ENCODE assay signal across 8 cellular contexts in the genomic region with DNA sequence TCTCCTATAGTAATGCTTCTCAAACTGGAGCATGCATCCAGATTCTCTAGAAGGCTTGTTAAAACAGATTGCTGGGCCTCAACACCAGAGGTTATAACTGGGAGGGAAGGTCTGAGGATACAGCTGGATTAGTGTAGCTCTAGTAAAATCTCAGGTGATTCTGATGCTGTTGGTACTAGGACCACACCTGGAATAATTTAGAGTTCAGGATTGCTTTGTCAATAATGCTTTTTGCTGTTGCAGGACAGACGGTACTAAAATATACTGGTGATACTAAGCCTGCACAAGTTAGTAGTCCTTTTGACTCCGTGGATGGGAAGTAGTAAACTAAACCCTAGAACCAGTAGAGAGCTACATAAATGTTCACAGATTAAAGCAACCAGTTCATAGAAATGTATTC.
DNase-seq lines count a peak whose midpoint lies in the region; ATAC-seq, FAIRE-seq and TF ChIP-seq lines count a peak whose summit lies in the region.

No MANE protein-coding gene starts in this region.

- H3K36me3 ChIP-seq in MM.1S (replicated peaks; ENCODE audit: insufficient read depth, low read length) (no peaks in the 10 kb centered on the region), astrocyte (ENCODE audit: insufficient read depth, low read length) (no peaks in the 10 kb centered on the region), urinary bladder (ENCODE audit: insufficient read depth) (no peaks in the 10 kb centered on the region)

- FAIRE-seq in astrocyte (lab: Jason Lieb, UNC), result peak; percentile 43

- H3K9me3 Mint-ChIP-seq in astrocyte (ENCODE audit: unreplicated experiment), result no peaks in the 10 kb centered on the region

- WGBS in urinary bladder, result 29% methylated on average over 2 of the region's 2 CpGs

- peak overlapping the region; percentile 83 for H3K4me2 ChIP-seq in MM.1S (ENCODE audit: low read depth, low read length)
- H3K4me2 ChIP-seq in astrocyte (ENCODE audit: low read length), result peak overlapping the region; percentile 93

- H3K9ac ChIP-seq in MM.1S (ENCODE audit: low read length), result peak overlapping the region; percentile 95
- H3K9ac ChIP-seq in astrocyte (ENCODE audit: low read length), result peak overlapping the region; percentile 95

- H3K4me3 Mint-ChIP-seq in astrocyte (ENCODE audit: unreplicated experiment), result peak overlapping the region; percentile 90

- H3K79me2 ChIP-seq in MM.1S (ENCODE audit: low read length) (no peaks in the 10 kb centered on the region), astrocyte (ENCODE audit: insufficient read depth, low read length) (no peaks in the 10 kb centered on the region)

- H3K4me1 Mint-ChIP-seq in astrocyte (ENCODE audit: low read depth, unreplicated experiment), result peaks cover 15% of the 10 kb centered on the region

- H3K27me3 ChIP-seq in MM.1S (replicated peaks; ENCODE audit: insufficient read depth, low read length), result no peaks in the 10 kb centered on the region
- H3K27me3 ChIP-seq in astrocyte (ENCODE audit: insufficient read depth, low read length), result no peaks in the 10 kb centered on the region

- no peaks in the 10 kb centered on the region for H4K20me1 ChIP-seq in MM.1S (ENCODE audit: insufficient read depth, low read length)
- no peaks in the 10 kb centered on the region for H4K20me1 ChIP-seq in astrocyte (ENCODE audit: insufficient read depth, low read length)

- H3K27ac ChIP-seq in MM.1S (ENCODE audit: low read length), result peak overlapping the region; percentile 100
- peak overlapping the region; percentile 99 for H3K27ac ChIP-seq in astrocyte (ENCODE audit: low read depth, low read length)
- H3K27ac ChIP-seq in urinary bladder (ENCODE audit: low read depth), result peak overlapping the region; percentile 99

- no peaks in the 10 kb centered on the region for H3K9me2 ChIP-seq in MM.1S (replicated peaks; ENCODE audit: insufficient read depth, low read length)

- no peak for ATAC-seq in GM19463 (IDR thresholded peaks at IDR 0.05; ENCODE audit: unreplicated experiment)
- ATAC-seq in HG02870 (IDR thresholded peaks at IDR 0.05; ENCODE audit: unreplicated experiment), result no peak

- H3K27me3 Mint-ChIP-seq in astrocyte (ENCODE audit: low read depth, unreplicated experiment), result no peaks in the 10 kb centered on the region

- peaks cover 24% of the 10 kb centered on the region for H3F3A ChIP-seq in MM.1S (ENCODE audit: insufficient read depth, low read length)

- H3K36me3 Mint-ChIP-seq in astrocyte (ENCODE audit: low read depth, unreplicated experiment), result no peaks in the 10 kb centered on the region

- peak overlapping the region; percentile 99 for H3K27ac Mint-ChIP-seq in astrocyte (ENCODE audit: unreplicated experiment)

- H3K4me3 ChIP-seq in MM.1S (ENCODE audit: low read length) (peak overlapping the region; percentile 74), astrocyte (ENCODE audit: insufficient read depth, low read depth, low read length) (no peak overlapping the region), urinary bladder (ENCODE audit: low read depth, low read length) (no peak overlapping the region)

- DNase-seq in COR-L47 (lab: John Stamatoyannopoulos, UW) (peak; percentile 16), MM.1S (peak; percentile 17), astrocyte (ENCODE audit: low read depth) (no peak), medulla oblongata (ENCODE audit: extremely low spot score) (peak; percentile 59)
- no peak for DNase-seq in activated CD8-positive, alpha-beta memory T cell treated with anti-CD3 and anti-CD28 coated beads, Interleukin-2, amount 50 U/mL, for 4 hours

- no peaks in the 10 kb centered on the region for H3K9me3 ChIP-seq in MM.1S (replicated peaks; ENCODE audit: insufficient read depth, low read length)
- H3K9me3 ChIP-seq in astrocyte (ENCODE audit: insufficient read depth, low read depth, low read length), result no peaks in the 10 kb centered on the region

- TF ChIP-seq CTCF in MM.1S (IDR thresholded peaks at IDR 0.05; ENCODE audit: low read length) (no peak), astrocyte (IDR thresholded peaks at IDR 0.05; ENCODE audit: insufficient read depth, low read depth, low read length) (no peak)

- H2AFZ ChIP-seq in MM.1S (ENCODE audit: low read length), result peak overlapping the region; percentile 51; the same call in 1 of the 2 replicates
- no peak overlapping the region for H2AFZ ChIP-seq in astrocyte (ENCODE audit: low read depth, low read length)

- H3K4me1 ChIP-seq in MM.1S (ENCODE audit: low read length), result peaks cover 11% of the 10 kb centered on the region; the same call in 1 of the 2 replicates
- peaks cover 19% of the 10 kb centered on the region for H3K4me1 ChIP-seq in astrocyte (ENCODE audit: insufficient read depth, low read length)
- H3K4me1 ChIP-seq in urinary bladder (ENCODE audit: insufficient read depth), result no peaks in the 10 kb centered on the region

Comparison
In these comparisons a context has a peak if more than half of its experiments do, and no peak if none do; other contexts are left out.
1. DNase-seq: peak in COR-L47 (single experiment), MM.1S (single experiment) and medulla oblongata (single experiment); none in astrocyte (single experiment) and activated CD8-positive, alpha-beta memory T cell treated with anti-CD3 and anti-CD28 coated beads, Interleukin-2, amount 50 U/mL, for 4 hours (single experiment).
2. Peak in every context shown above with its lines, with median percentiles within 50 percentile points of each other: H3K27ac ChIP-seq.